In genomic region chrX:47560831-47561652, GRCh38 we compare ENCODE assay signal across 1 cellular context.
TF ChIP-seq lines count a peak whose summit lies in the region.

ARAF (plus strand) TSS chrX:47561205; CDS start chrX:47562968, 1,763 bp downstream.

TF ChIP-seq in SK-N-SH, 30 proteins besides CTCF, POLR2A, EP300 and RAD21 (continued from another document):
- TF ChIP-seq REST (IDR thresholded peaks at IDR 0.05; ENCODE audit: low read depth, low read length), result no peak
- TF ChIP-seq EZH2phosphoT487 (IDR thresholded peaks at IDR 0.05; ENCODE audit: borderline replicate concordance, low read depth), result no peak
- no peak for TF ChIP-seq TEAD4 (IDR thresholded peaks at IDR 0.05; ENCODE audit: borderline replicate concordance, insufficient read depth)
- TF ChIP-seq FOXJ3 (CRISPR knock-in tag; IDR thresholded peaks at IDR 0.05), result no peak
- no peak for TF ChIP-seq RFX5 (IDR thresholded peaks at IDR 0.05; ENCODE audit: low read length)
- TF ChIP-seq MAX (IDR thresholded peaks at IDR 0.05; ENCODE audit: low read depth), result peak; percentile 15; the same call in 1 of the 2 replicates
